ENCODE assay signal across 28 cellular contexts in genomic region chr2:70450641-70451250, GRCh38.
A peak's percentile ranks its signal among the peaks of the same experiment; 100 is the strongest.
DNase-seq lines count a peak whose midpoint lies in the region; ATAC-seq and TF ChIP-seq lines count a peak whose summit lies in the region.
"Had no signal": no experiment of that assay in that cellular context is flagged by ENCODE, and none has a peak within 500 bp of the region (broad histone marks: within the 10 kb centered on the region; RNA-seq: fewer than 3 reads in every experiment).

No MANE protein-coding gene starts in this region.

- H3K4me3 Mint-ChIP-seq in type B pancreatic cell, result no peak overlapping the region
- H3K4me3 Mint-ChIP-seq: CD4-positive, alpha-beta memory T cell had no signal

- H3K36me3 Mint-ChIP-seq in type B pancreatic cell, result no peaks in the 10 kb centered on the region

- H3K27ac Mint-ChIP-seq in type B pancreatic cell, result peak overlapping the region; percentile 32
- H3K27ac Mint-ChIP-seq: CD4-positive, alpha-beta memory T cell had no signal

- H3K27ac ChIP-seq in right atrium auricular region, result no peak overlapping the region
- H3K27ac ChIP-seq: PC-9 had no signal

- no peaks in the 10 kb centered on the region for H3K4me1 Mint-ChIP-seq in type B pancreatic cell (ENCODE audit: unreplicated experiment)

- H3K27me3 ChIP-seq in right atrium auricular region, result no peaks in the 10 kb centered on the region

- intact Hi-C loops in Right ventricle myocardium superior (cut with DNase I), result no loop called here
- intact Hi-C loops in mucosa of descending colon (cut with DNase I, micrococcal nuclease), result no loop called here

- H3K9me3 Mint-ChIP-seq in type B pancreatic cell, result no peaks in the 10 kb centered on the region
- H3K9me3 Mint-ChIP-seq: CD4-positive, alpha-beta memory T cell had no signal

- no peak overlapping the region for H3K4me3 ChIP-seq in right atrium auricular region
- H3K4me3 ChIP-seq in mucosa of descending colon, result no peak overlapping the region
- H3K4me3 ChIP-seq: GM12878, PC-9 had no signal

- TF ChIP-seq CTCF in right atrium auricular region (IDR thresholded peaks at IDR 0.05), result no peak
- TF ChIP-seq CTCF in mucosa of descending colon (IDR thresholded peaks at IDR 0.05), result no peak
- TF ChIP-seq CTCF in type B pancreatic cell (conservative IDR thresholded peaks at IDR 0.05), result no peak

- no peaks in the 10 kb centered on the region for H3K27me3 Mint-ChIP-seq in type B pancreatic cell
- H3K27me3 Mint-ChIP-seq: CD4-positive, alpha-beta memory T cell had no signal

- ATAC-seq in Right ventricle myocardium superior (ENCODE audit: poor library complexity), result no peak
- ATAC-seq in mucosa of descending colon, result peak; percentile 24
- ATAC-seq: GM12878, HepG2 had no signal

- H3K9me3 ChIP-seq in right atrium auricular region (no peaks in the 10 kb centered on the region), mucosa of descending colon (no peaks in the 10 kb centered on the region)
- H3K9me3 ChIP-seq: Caco-2 had no signal

- DNase-seq in right atrium auricular region (ENCODE audit: low spot score), result peak; percentile 40
- DNase-seq in Right ventricle myocardium superior, result no peak
- peak; percentile 27 for DNase-seq in ecto neural progenitor cell (ENCODE audit: low spot score)
- peak in 1 of 3 donors; percentile 21 for DNase-seq in mucosa of descending colon
- no peak for DNase-seq in type B pancreatic cell (ENCODE audit: extremely low spot score, unreplicated experiment)
- no peak for DNase-seq in inferior parietal cortex (ENCODE audit: extremely low spot score)
- DNase-seq in globus pallidus (ENCODE audit: low spot score), result no peak
- no peak for DNase-seq in epidermal melanocyte (ENCODE audit: insufficient read length, low spot score)
- DNase-seq: C1 segment of cervical spinal cord; Caco-2; CD4-positive, alpha-beta memory T cell; DMS 273 treated with DMSO at 0.1 percent for 48 hours; DMS79; EL; GDM1; Karpas-422; NCI-H1105; NCI-H1436 treated with DMSO at 0.1 percent for 48 hours; NCI-H1930; NCI-H2107; NCI-H526; NCI-H82; NK-92 treated with Interleukin-12 subunit alpha and Interleukin-12 subunit beta, amount 100 ng/mL, for 24 hours; PC-9; RPMI8226; SHP77 had no signal

- H3K36me3 ChIP-seq in right atrium auricular region (no peaks in the 10 kb centered on the region), mucosa of descending colon (ENCODE audit: low read depth) (no peaks in the 10 kb centered on the region)

- H3K4me1 ChIP-seq in right atrium auricular region (no peaks in the 10 kb centered on the region), mucosa of descending colon (ENCODE audit: low read depth) (no peaks in the 10 kb centered on the region)
- H3K4me1 ChIP-seq: Caco-2 had no signal

Comparison
In these comparisons a context has a peak if more than half of its experiments do, and no peak if none do; other contexts are left out.
1. DNase-seq: peak in right atrium auricular region (single experiment) and ecto neural progenitor cell (single experiment); none in Right ventricle myocardium superior (single experiment), type B pancreatic cell (single experiment), inferior parietal cortex (single experiment), globus pallidus (single experiment) and epidermal melanocyte (single experiment).